18 cellular contexts compared by ENCODE assay signal in genomic region chr2:160905862-160906261, GRCh38.
DNase-seq lines count a peak whose midpoint lies in the region; ATAC-seq and TF ChIP-seq lines count a peak whose summit lies in the region.
"Had no signal": no experiment of that assay in that cellular context is flagged by ENCODE, and none has a peak within 500 bp of the region (broad histone marks: within the 10 kb centered on the region; RNA-seq: fewer than 3 reads in every experiment).

No MANE protein-coding gene starts in this region.

- peak; percentile 19 for ATAC-seq in Right ventricle myocardium superior (ENCODE audit: poor library complexity)
- no peak for ATAC-seq in left cardiac atrium
- ATAC-seq in GM23338 = no peak
- ATAC-seq in left lobe of liver = peak; percentile 34
- no peak for ATAC-seq in GM18909 (IDR thresholded peaks at IDR 0.05; ENCODE audit: poor library complexity, unreplicated experiment)

- no peaks in the 10 kb centered on the region; the same call in 2 of the 3 replicates for H3K9me3 Mint-ChIP-seq in GM23338
- H3K9me3 Mint-ChIP-seq: CD14-positive monocyte; CD4-positive, alpha-beta T cell; CD8-positive, alpha-beta memory T cell had no signal

- H3K36me3 ChIP-seq in GM23338 (ENCODE audit: insufficient read depth) = no peaks in the 10 kb centered on the region
- H3K36me3 ChIP-seq: BE2C; BLaER1 treated with 17β-estradiol and CSF1 and Interleukin-3, amounts not matched to agents 10 nM and 100 nM had no signal

- H3K36me3 Mint-ChIP-seq in GM23338 (ENCODE audit: low read depth) = no peaks in the 10 kb centered on the region
- H3K36me3 Mint-ChIP-seq: CD14-positive monocyte had no signal

- DNase-seq in Right ventricle myocardium superior = no peak
- DNase-seq in left cardiac atrium = no peak
- DNase-seq in GM23338 (ENCODE audit: low spot score) = no peak
- DNase-seq in left lobe of liver (ENCODE audit: low spot score) = no peak
- DNase-seq in DMS53 treated with DMSO at 0.1 percent for 48 hours (lab: John Stamatoyannopoulos, UW; ENCODE audit: unreplicated experiment) = no peak
- DNase-seq: AML-193; BE2C; CD4-positive, alpha-beta T cell; CD8-positive, alpha-beta memory T cell; DMS 273 treated with DMSO at 0.1 percent for 48 hours; DMS53; DND-41; GM23248; HCEC 1CT had no signal

- no peaks in the 10 kb centered on the region for H3F3A ChIP-seq in GM23338 (replicated peaks; ENCODE audit: low read depth)

- H3K79me2 ChIP-seq in GM23338 (replicated peaks; ENCODE audit: insufficient read depth) = no peaks in the 10 kb centered on the region

- peaks cover 20% of the 10 kb centered on the region; the same call in 1 of the 2 replicates for H3K4me1 ChIP-seq in GM23338 (ENCODE audit: insufficient read depth)
- H3K4me1 ChIP-seq: BE2C had no signal

- no peak overlapping the region for H3K4me3 Mint-ChIP-seq in GM23338
- H3K4me3 Mint-ChIP-seq: CD14-positive monocyte; CD4-positive, alpha-beta T cell; CD8-positive, alpha-beta memory T cell had no signal

- H3K9me2 ChIP-seq in GM23338 (ENCODE audit: insufficient read depth) = no peaks in the 10 kb centered on the region

- H3K4me2 ChIP-seq in GM23338 = no peak overlapping the region
- H3K4me2 ChIP-seq: BLaER1 treated with 17β-estradiol and CSF1 and Interleukin-3, amounts not matched to agents 10 nM and 100 nM had no signal

- intact Hi-C loops in Right ventricle myocardium superior (cut with DNase I) = no loop called here
- intact Hi-C loops in left cardiac atrium (cut with DNase I) = no loop called here

- no peaks in the 10 kb centered on the region for H3K27me3 ChIP-seq in GM23338 (ENCODE audit: insufficient read depth)
- H3K27me3 ChIP-seq: BE2C; BLaER1 treated with 17β-estradiol and CSF1 and Interleukin-3, amounts not matched to agents 10 nM and 100 nM had no signal

- peak overlapping the region; percentile 13; the same call in 1 of the 2 replicates for H3K27ac Mint-ChIP-seq in GM23338
- H3K27ac Mint-ChIP-seq: CD14-positive monocyte; CD4-positive, alpha-beta T cell; CD8-positive, alpha-beta memory T cell had no signal

- peaks cover 35% of the 10 kb centered on the region for H3K4me1 Mint-ChIP-seq in GM23338
- H3K4me1 Mint-ChIP-seq: CD14-positive monocyte; CD8-positive, alpha-beta memory T cell had no signal

- no peaks in the 10 kb centered on the region for H4K20me1 ChIP-seq in GM23338 (replicated peaks; ENCODE audit: insufficient read depth)
- H4K20me1 ChIP-seq: BLaER1 treated with 17β-estradiol and CSF1 and Interleukin-3, amounts not matched to agents 10 nM and 100 nM had no signal

- H2AFZ ChIP-seq in GM23338 = no peak overlapping the region
- H2AFZ ChIP-seq: GM23248 had no signal

- no peak overlapping the region for H3K27ac ChIP-seq in GM23338 (ENCODE audit: low read depth)
- H3K27ac ChIP-seq: 22Rv1; BLaER1 treated with 17β-estradiol and CSF1 and Interleukin-3, amounts not matched to agents 10 nM and 100 nM; GM23248 had no signal

- no peak overlapping the region for H3K4me3 ChIP-seq in GM23338
- H3K4me3 ChIP-seq: BLaER1 treated with 17β-estradiol and CSF1 and Interleukin-3, amounts not matched to agents 10 nM and 100 nM; GM23248 had no signal

- no peak for TF ChIP-seq CTCF in GM23338 (conservative IDR thresholded peaks at IDR 0.05; ENCODE audit: low read depth in 2 of 2)

- H3K27me3 Mint-ChIP-seq in GM23338 (ENCODE audit: insufficient read depth, low read depth, poor library complexity) = peaks cover 4% of the 10 kb centered on the region
- H3K27me3 Mint-ChIP-seq: CD4-positive, alpha-beta T cell had no signal

TF ChIP-seq in GM23338, 12 proteins besides CTCF, POLR2A, EP300 and RAD21 (continues in another document):
- no peak for TF ChIP-seq EZH2 (IDR thresholded peaks at IDR 0.05; ENCODE audit: low read depth, unreplicated experiment)
- TF ChIP-seq EZH2phosphoT487 (IDR thresholded peaks at IDR 0.05; ENCODE audit: unreplicated experiment) = no peak
- TF ChIP-seq REST (IDR thresholded peaks at IDR 0.05; ENCODE audit: unreplicated experiment) = no peak
- no peak for TF ChIP-seq POLR2AphosphoS5 (IDR thresholded peaks at IDR 0.05; ENCODE audit: low read depth)
- TF ChIP-seq ETS1 (IDR thresholded peaks at IDR 0.05) = no peak
- no peak for TF ChIP-seq ZNF114 (CRISPR knock-in tag; IDR thresholded peaks at IDR 0.05)
- TF ChIP-seq CREB1 (CRISPR knock-in tag; IDR thresholded peaks at IDR 0.05; ENCODE audit: low read depth) = no peak
- no peak for TF ChIP-seq STAT1 (IDR thresholded peaks at IDR 0.05; ENCODE audit: unreplicated experiment)

Comparison
In these comparisons a context has a peak if more than half of its experiments do, and no peak if none do; other contexts are left out.
1. ATAC-seq: peak in Right ventricle myocardium superior (single experiment) and left lobe of liver (single experiment); none in left cardiac atrium (0 of 2), GM23338 (single experiment) and GM18909 (single experiment).